ENCODE assay signal across 1 cellular context in the genomic region with DNA sequence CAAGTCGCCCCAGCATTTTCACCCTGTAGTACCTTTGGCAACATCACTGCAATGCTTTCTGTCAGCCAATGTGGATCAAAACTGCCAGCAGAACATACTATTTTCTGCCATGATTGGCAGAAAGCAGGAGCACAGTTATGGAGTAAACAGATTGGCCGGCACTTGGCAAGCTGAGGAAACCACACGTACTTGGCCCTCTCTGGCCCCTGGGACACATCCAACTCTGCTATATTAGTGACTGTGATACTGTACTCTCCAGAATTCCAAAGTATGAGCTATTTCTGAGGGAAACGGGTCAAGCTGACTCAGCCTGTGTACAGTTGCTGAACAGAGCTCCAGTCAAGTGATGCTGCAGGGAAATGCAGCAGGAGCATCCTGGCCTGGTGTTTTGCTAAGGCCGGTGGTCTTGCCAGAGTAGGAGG.
TF ChIP-seq lines count a peak whose summit lies in the region.

No MANE protein-coding gene starts in this region.

TF ChIP-seq in IMR-90, 13 proteins besides CTCF, POLR2A, EP300 and RAD21:
- TF ChIP-seq, protein P1, sequence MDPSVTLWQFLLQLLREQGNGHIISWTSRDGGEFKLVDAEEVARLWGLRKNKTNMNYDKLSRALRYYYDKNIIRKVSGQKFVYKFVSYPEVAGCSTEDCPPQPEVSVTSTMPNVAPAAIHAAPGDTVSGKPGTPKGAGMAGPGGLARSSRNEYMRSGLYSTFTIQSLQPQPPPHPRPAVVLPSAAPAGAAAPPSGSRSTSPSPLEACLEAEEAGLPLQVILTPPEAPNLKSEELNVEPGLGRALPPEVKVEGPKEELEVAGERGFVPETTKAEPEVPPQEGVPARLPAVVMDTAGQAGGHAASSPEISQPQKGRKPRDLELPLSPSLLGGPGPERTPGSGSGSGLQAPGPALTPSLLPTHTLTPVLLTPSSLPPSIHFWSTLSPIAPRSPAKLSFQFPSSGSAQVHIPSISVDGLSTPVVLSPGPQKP (IDR thresholded peaks at IDR 0.05; ENCODE audit: borderline replicate concordance, low read depth, low read length): no peak
- peak; percentile 75 for TF ChIP-seq MAFK (IDR thresholded peaks at IDR 0.05; ENCODE audit: low read depth, low read length)
- peak; percentile 20; the same call in 1 of the 2 replicates for TF ChIP-seq BHLHE40 (IDR thresholded peaks at IDR 0.05; ENCODE audit: low read depth, low read length)
- TF ChIP-seq, protein P2, sequence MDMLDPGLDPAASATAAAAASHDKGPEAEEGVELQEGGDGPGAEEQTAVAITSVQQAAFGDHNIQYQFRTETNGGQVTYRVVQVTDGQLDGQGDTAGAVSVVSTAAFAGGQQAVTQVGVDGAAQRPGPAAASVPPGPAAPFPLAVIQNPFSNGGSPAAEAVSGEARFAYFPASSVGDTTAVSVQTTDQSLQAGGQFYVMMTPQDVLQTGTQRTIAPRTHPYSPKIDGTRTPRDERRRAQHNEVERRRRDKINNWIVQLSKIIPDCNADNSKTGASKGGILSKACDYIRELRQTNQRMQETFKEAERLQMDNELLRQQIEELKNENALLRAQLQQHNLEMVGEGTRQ (IDR thresholded peaks at IDR 0.05; ENCODE audit: low read depth, low read length): no peak
- 0 out of 2 replicates have a peak, but pooled peaks have one; percentile 37 for TF ChIP-seq FOS (IDR thresholded peaks at IDR 0.05; ENCODE audit: low read depth, low read length)
